ENCODE assay signal across 9 cellular contexts in the genomic region with DNA sequence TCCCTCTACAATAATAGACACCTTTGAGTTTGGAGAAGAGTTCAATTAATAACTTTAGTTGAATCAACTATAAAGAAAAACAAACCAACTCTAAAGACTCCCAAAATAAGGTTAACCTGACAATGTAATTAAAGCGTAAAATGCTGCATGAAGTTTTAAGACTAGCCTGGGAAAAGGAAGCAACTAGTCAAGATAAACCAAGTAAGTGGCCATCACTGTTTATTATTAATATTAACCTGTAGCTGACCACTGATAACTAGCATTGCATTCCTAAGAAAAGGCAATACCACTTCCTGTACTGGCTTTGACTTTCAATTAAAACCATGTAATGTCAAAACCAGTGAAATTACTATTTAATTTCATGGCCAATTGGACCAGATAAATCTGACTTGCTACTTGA. TPM values are rescaled to one million over a fixed set of nuclear protein-coding genes. Genes with fewer than 3 reads are reported as not detected.
DNase-seq lines count a peak whose midpoint lies in the region; ATAC-seq and TF ChIP-seq lines count a peak whose summit lies in the region.
"Had no signal": no experiment of that assay in that cellular context is flagged by ENCODE, and none has a peak within 500 bp of the region (broad histone marks: within the 10 kb centered on the region; RNA-seq: fewer than 3 reads in every experiment).

No MANE protein-coding gene starts in this region.

- H3K27ac ChIP-seq in MM.1S (ENCODE audit: low read length), result no peak overlapping the region

- peaks cover 16 to 36% of the 10 kb centered on the region in 2 donors for H3K4me1 Mint-ChIP-seq in effector memory CD8-positive, alpha-beta T cell (ENCODE audit: low read depth in 2 of 2)
- H3K4me1 Mint-ChIP-seq in nephron progenitor cell, result peaks cover 41% of the 10 kb centered on the region

- peak overlapping the region; percentile 81 to 99 for H3K27ac Mint-ChIP-seq in effector memory CD8-positive, alpha-beta T cell
- no peak overlapping the region for H3K27ac Mint-ChIP-seq in nephron progenitor cell

- TF ChIP-seq CTCF in BJ (IDR thresholded peaks at IDR 0.05; ENCODE audit: insufficient read depth, low read depth, low read length), result no peak
- no peak for TF ChIP-seq CTCF in MM.1S (IDR thresholded peaks at IDR 0.05; ENCODE audit: low read length)
- no peak for TF ChIP-seq CTCF in nephron progenitor cell (IDR thresholded peaks at IDR 0.05)

- H3K36me3 ChIP-seq in BJ (ENCODE audit: control insufficient read depth, insufficient read depth, low read length), result peaks cover 6% of the 10 kb centered on the region
- peaks cover 45% of the 10 kb centered on the region for H3K36me3 ChIP-seq in MM.1S (replicated peaks; ENCODE audit: insufficient read depth, low read length)

- POLR2A ChIA-PET in BJ (lab: Charles Lee), result no interaction called here

- H3K4me3 Mint-ChIP-seq in effector memory CD8-positive, alpha-beta T cell, result peak overlapping the region; percentile 95 to 99
- peak overlapping the region; percentile 96 for H3K4me3 Mint-ChIP-seq in nephron progenitor cell

- peak overlapping the region; percentile 100 for H3K9ac ChIP-seq in MM.1S (ENCODE audit: low read length)

- peaks cover 13% of the 10 kb centered on the region for H3F3A ChIP-seq in MM.1S (ENCODE audit: insufficient read depth, low read length)

- peaks cover 80% of the 10 kb centered on the region for H3K79me2 ChIP-seq in MM.1S (ENCODE audit: low read length)

- H4K20me1 ChIP-seq in MM.1S (ENCODE audit: insufficient read depth, low read length), result peaks cover 72% of the 10 kb centered on the region

- H3K4me3 ChIP-seq in BJ (ENCODE audit: low read depth, low read length) (peak overlapping the region; percentile 72), MM.1S (ENCODE audit: low read length) (peak overlapping the region; percentile 80)

- H2AFZ ChIP-seq in MM.1S (ENCODE audit: low read length), result no peak overlapping the region

- H3K4me2 ChIP-seq in MM.1S (ENCODE audit: low read depth, low read length), result peak overlapping the region; percentile 79

- no peaks in the 10 kb centered on the region for H3K9me2 ChIP-seq in MM.1S (replicated peaks; ENCODE audit: insufficient read depth, low read length)

- H3K4me1 ChIP-seq in MM.1S (ENCODE audit: low read length), result peaks cover 9% of the 10 kb centered on the region; the same call in 1 of the 2 replicates

- no peaks in the 10 kb centered on the region for H3K9me3 ChIP-seq in MM.1S (replicated peaks; ENCODE audit: insufficient read depth, low read length)

- no peaks in the 10 kb centered on the region for H3K9me3 Mint-ChIP-seq in effector memory CD8-positive, alpha-beta T cell
- no peaks in the 10 kb centered on the region for H3K9me3 Mint-ChIP-seq in nephron progenitor cell

- CTCF ChIA-PET in BJ (lab: Yijun Ruan, JAX), result interaction anchor here (1.1 to 4.9 kb wide), 4 partner anchors 12 to 202 kb away, joined by 3 to 59 read pairs (median 8); no protein-coding TSS in a partner anchor

- peaks cover 85% of the 10 kb centered on the region for H3K36me3 Mint-ChIP-seq in effector memory CD8-positive, alpha-beta T cell (ENCODE audit: insufficient read depth)
- H3K36me3 Mint-ChIP-seq in nephron progenitor cell (ENCODE audit: low read depth), result peaks cover 20% of the 10 kb centered on the region

- H3K27me3 Mint-ChIP-seq in effector memory CD8-positive, alpha-beta T cell, result no peaks in the 10 kb centered on the region
- no peaks in the 10 kb centered on the region for H3K27me3 Mint-ChIP-seq in nephron progenitor cell (ENCODE audit: low read depth, poor library complexity)

- ATAC-seq in effector memory CD8-positive, alpha-beta T cell (replicated peaks), result no peak
- ATAC-seq in GM18519 (IDR thresholded peaks at IDR 0.05; ENCODE audit: low FRiP score, unreplicated experiment), result no peak

- no peaks in the 10 kb centered on the region for H3K27me3 ChIP-seq in BJ (ENCODE audit: control insufficient read depth, insufficient read depth, low read length)
- no peaks in the 10 kb centered on the region for H3K27me3 ChIP-seq in MM.1S (replicated peaks; ENCODE audit: insufficient read depth, low read length)

- DNase-seq in BJ (ENCODE audit: low read depth) (no peak), MM.1S (no peak), nephron progenitor cell (no peak), kidney glomerular epithelial cell (lab: John Stamatoyannopoulos, UW) (no peak), activated gamma-delta T cell treated with Interleukin-2 at 50 U/mL for 16 hours (no peak), SIG-M5 (lab: John Stamatoyannopoulos, UW) (no peak)
- DNase-seq in effector memory CD8-positive, alpha-beta T cell, result no peak
- DNase-seq: NCI-H187 had no signal

RNA-seq across cellular contexts. Expression of gene PPP1R15B, which starts 3.0 kb away (rescaled TPM):
- polyA plus RNA-seq in BJ (2011; rRNA removed), result 24.6 and 30.2 TPM in 2 replicates
- 30.7 and 41.6 TPM in 2 replicates for polyA minus RNA-seq in BJ (2011; rRNA and poly(A)+ RNA removed)

RNA-seq across cellular contexts. Expression of gene PLEKHA6, which starts 48.9 kb away (rescaled TPM):
- 3.0 and 4.2 TPM in 2 replicates for polyA plus RNA-seq in BJ (2011; rRNA removed)
- 2.4 and 2.7 TPM in 2 replicates for polyA minus RNA-seq in BJ (2011; rRNA and poly(A)+ RNA removed)
